In genomic region chr13:111363591-111363990, GRCh38 we compare ENCODE assay signal across 10 cellular contexts. TPM values are rescaled to one million over a fixed set of nuclear protein-coding genes. Genes with fewer than 3 reads are reported as not detected.
"Had no signal": no experiment of that assay in that cellular context is flagged by ENCODE, and none has a peak within 500 bp of the region (broad histone marks: within the 10 kb centered on the region; RNA-seq: fewer than 3 reads in every experiment).

No MANE protein-coding gene starts in this region.

- H3K27ac Mint-ChIP-seq: GM23338, H9, HFFc6, IgD-negative memory B cell had no signal

- DNase-seq: H9, HFFc6, KBM-7 had no signal

- H3K9me3 Mint-ChIP-seq: GM23338, HFFc6 had no signal

- H3K4me3 ChIP-seq: GM23338 had no signal

- ATAC-seq: GM23338, HCT116, HepG2 had no signal

- H3K27ac ChIP-seq: HL-60, KMS-11 had no signal

- H3K36me3 Mint-ChIP-seq: IgD-negative memory B cell had no signal

RNA-seq across cellular contexts. Expression of gene TEX29, which starts 43.1 kb away (rescaled TPM):
- total RNA-seq: GM23338, H1 had no signal
- polyA plus RNA-seq: IgD-negative memory B cell had no signal
